In the genomic region with DNA sequence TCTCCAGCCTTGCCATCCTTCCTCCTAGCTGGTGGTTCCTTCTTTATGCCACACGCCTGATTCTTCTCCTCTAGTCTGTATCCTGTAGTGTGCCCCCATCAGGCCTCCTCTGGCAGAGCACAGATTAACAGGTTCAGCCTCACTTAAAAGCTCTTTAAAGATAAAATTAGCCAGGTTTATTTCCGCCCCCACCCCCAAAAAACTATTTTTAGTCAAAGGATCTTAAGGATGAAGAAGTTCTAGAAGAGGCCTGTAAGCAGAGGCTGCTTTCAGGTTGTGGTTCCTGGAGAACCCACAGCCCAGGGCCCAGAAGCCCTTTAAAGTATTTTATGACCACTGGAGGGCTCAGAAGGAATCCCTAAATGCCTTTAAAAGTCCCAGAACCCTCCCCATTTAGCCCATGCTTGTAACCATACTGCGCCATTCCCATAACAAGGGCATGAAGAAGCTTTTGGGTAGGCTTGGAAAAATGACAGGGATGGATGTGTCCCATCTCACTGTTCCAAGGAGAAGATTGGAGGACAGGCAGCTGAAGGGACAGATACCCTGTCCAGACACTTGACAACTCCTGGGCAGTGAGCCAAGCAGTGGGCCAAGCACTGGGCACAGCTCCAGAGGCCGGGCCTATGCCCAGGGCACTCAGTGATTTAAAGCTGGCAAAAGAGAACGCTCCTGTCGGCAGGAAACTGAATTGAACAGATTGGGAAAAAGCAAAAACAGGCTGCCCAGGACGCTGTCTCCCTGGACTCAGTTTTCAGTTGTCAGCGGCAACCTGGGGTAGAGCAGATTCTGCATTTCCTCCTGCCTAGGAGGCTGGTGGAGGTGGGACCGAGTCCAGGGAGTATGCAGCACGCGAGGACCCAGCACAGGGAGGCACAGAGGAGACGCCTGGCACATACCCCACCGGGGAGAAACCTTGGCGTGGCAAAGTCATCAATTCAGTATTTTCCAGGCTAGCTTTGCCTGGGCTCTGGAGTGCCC, we compare ENCODE assay signal across 7 cellular contexts.
A peak's percentile ranks its signal among the peaks of the same experiment; 100 is the strongest.
DNase-seq lines count a peak whose midpoint lies in the region; ATAC-seq and TF ChIP-seq lines count a peak whose summit lies in the region.

No MANE protein-coding gene starts in this region.

- no peak for DNase-seq in GM12864 (ENCODE audit: low read depth)
- DNase-seq in NB4 (ENCODE audit: low read depth) = peak; percentile 62
- peak; percentile 62 for DNase-seq in WERI-Rb-1
- DNase-seq in head of caudate nucleus = peak; percentile 50 to 93 (median 84)
- DNase-seq in posterior cingulate gyrus = peak; percentile 52 to 96 (median 74)
- no peak for DNase-seq in activated CD8-positive, alpha-beta memory T cell treated with anti-CD3 and anti-CD28 coated beads, Interleukin-2, amount 10 ng/mL, durations not matched to agents 7 days and 5 days

- H3K9me3 Mint-ChIP-seq in activated T-helper 17 cell treated with anti-CD3 and anti-CD28 coated beads, Interleukin-2, amount 50 U/mL, for 72 hours = no peaks in the 10 kb centered on the region
- H3K9me3 Mint-ChIP-seq in activated CD8-positive, alpha-beta memory T cell treated with anti-CD3 and anti-CD28 coated beads, Interleukin-2, amount 10 ng/mL, durations not matched to agents 7 days and 5 days (ENCODE audit: low read depth) = no peaks in the 10 kb centered on the region

- intact Hi-C loops in head of caudate nucleus (cut with DNase I) (loop anchor here (5.0 to 10.0 kb wide), 2 partner anchors 310 to 432 kb away; no protein-coding TSS in a partner anchor), posterior cingulate gyrus (cut with DNase I) (loop anchor here (2.0 to 10.0 kb wide), 3 partner anchors 114 to 368 kb away; no protein-coding TSS in a partner anchor)

- H3K27ac ChIP-seq in WERI-Rb-1 = no peak overlapping the region

- no peaks in the 10 kb centered on the region for H3K9me3 ChIP-seq in WERI-Rb-1 (ENCODE audit: severe bottlenecking)

- peak; percentile 43 for TF ChIP-seq CTCF in GM12864 (IDR thresholded peaks at IDR 0.05; ENCODE audit: low read depth, low read length, missing control alignments)
- peak; percentile 44 for TF ChIP-seq CTCF in NB4 (IDR thresholded peaks at IDR 0.05; ENCODE audit: low read depth, low read length)
- TF ChIP-seq CTCF in WERI-Rb-1 (IDR thresholded peaks at IDR 0.05; ENCODE audit: low read depth, low read length) = peak; percentile 51

- H3K27ac Mint-ChIP-seq in activated T-helper 17 cell treated with anti-CD3 and anti-CD28 coated beads, Interleukin-2, amount 50 U/mL, for 72 hours = no peak overlapping the region
- no peak overlapping the region for H3K27ac Mint-ChIP-seq in activated CD8-positive, alpha-beta memory T cell treated with anti-CD3 and anti-CD28 coated beads, Interleukin-2, amount 10 ng/mL, durations not matched to agents 7 days and 5 days

- no peak for TF ChIP-seq POLR2A in NB4 (IDR thresholded peaks at IDR 0.05; ENCODE audit: extremely low read depth, insufficient read length)

- no peaks in the 10 kb centered on the region for H3K36me3 ChIP-seq in WERI-Rb-1

- H3K4me3 Mint-ChIP-seq in activated T-helper 17 cell treated with anti-CD3 and anti-CD28 coated beads, Interleukin-2, amount 50 U/mL, for 72 hours = no peak overlapping the region
- H3K4me3 Mint-ChIP-seq in activated CD8-positive, alpha-beta memory T cell treated with anti-CD3 and anti-CD28 coated beads, Interleukin-2, amount 10 ng/mL, durations not matched to agents 7 days and 5 days = no peak overlapping the region

- no peaks in the 10 kb centered on the region for H3K36me3 Mint-ChIP-seq in activated T-helper 17 cell treated with anti-CD3 and anti-CD28 coated beads, Interleukin-2, amount 50 U/mL, for 72 hours (ENCODE audit: low read depth)
- no peaks in the 10 kb centered on the region for H3K36me3 Mint-ChIP-seq in activated CD8-positive, alpha-beta memory T cell treated with anti-CD3 and anti-CD28 coated beads, Interleukin-2, amount 10 ng/mL, durations not matched to agents 7 days and 5 days

- H3K27me3 ChIP-seq in WERI-Rb-1 (ENCODE audit: insufficient read depth, low read depth, severe bottlenecking) = no peaks in the 10 kb centered on the region

- H3K27me3 Mint-ChIP-seq in activated T-helper 17 cell treated with anti-CD3 and anti-CD28 coated beads, Interleukin-2, amount 50 U/mL, for 72 hours = no peaks in the 10 kb centered on the region
- no peaks in the 10 kb centered on the region for H3K27me3 Mint-ChIP-seq in activated CD8-positive, alpha-beta memory T cell treated with anti-CD3 and anti-CD28 coated beads, Interleukin-2, amount 10 ng/mL, durations not matched to agents 7 days and 5 days

- H3K4me1 Mint-ChIP-seq in activated T-helper 17 cell treated with anti-CD3 and anti-CD28 coated beads, Interleukin-2, amount 50 U/mL, for 72 hours = no peaks in the 10 kb centered on the region
- H3K4me1 Mint-ChIP-seq in activated CD8-positive, alpha-beta memory T cell treated with anti-CD3 and anti-CD28 coated beads, Interleukin-2, amount 10 ng/mL, durations not matched to agents 7 days and 5 days = peaks cover 8% of the 10 kb centered on the region

- CTCF ChIA-PET in activated CD8-positive, alpha-beta memory T cell treated with anti-CD3 and anti-CD28 coated beads, Interleukin-2, amount 10 ng/mL, durations not matched to agents 7 days and 5 days (lab: Charles Lee) = interaction anchor here (0.9 to 1.9 kb wide), 8 partner anchors 14 to 308 kb away, joined by 3 to 10 read pairs (median 4); a partner anchor contains a TSS

- H3K4me3 ChIP-seq in GM12864 (ENCODE audit: low read depth, low read length) (no peak overlapping the region), NB4 (ENCODE audit: low read depth, low read length) (no peak overlapping the region), WERI-Rb-1 (ENCODE audit: low read depth, low read length) (no peak overlapping the region)

- ATAC-seq in activated T-helper 17 cell treated with anti-CD3 and anti-CD28 coated beads, Interleukin-2, amount 50 U/mL, for 72 hours (replicated peaks) = no peak
- no peak for ATAC-seq in activated CD8-positive, alpha-beta memory T cell treated with anti-CD3 and anti-CD28 coated beads, Interleukin-2, amount 10 ng/mL, durations not matched to agents 7 days and 5 days

Comparison
In these comparisons a context has a peak if more than half of its experiments do, and no peak if none do; other contexts are left out.
1. DNase-seq: peak in NB4 (single experiment), WERI-Rb-1 (single experiment), head of caudate nucleus (42 of 42) and posterior cingulate gyrus (10 of 10); none in GM12864 (single experiment) and activated CD8-positive, alpha-beta memory T cell treated with anti-CD3 and anti-CD28 coated beads, Interleukin-2, amount 10 ng/mL, durations not matched to agents 7 days and 5 days (single experiment).
2. Peak in every context shown above with its lines, with median percentiles within 50 percentile points of each other: CTCF ChIP-seq.